Comparison of ENCODE assay signal across 8 cellular contexts in the genomic region with DNA sequence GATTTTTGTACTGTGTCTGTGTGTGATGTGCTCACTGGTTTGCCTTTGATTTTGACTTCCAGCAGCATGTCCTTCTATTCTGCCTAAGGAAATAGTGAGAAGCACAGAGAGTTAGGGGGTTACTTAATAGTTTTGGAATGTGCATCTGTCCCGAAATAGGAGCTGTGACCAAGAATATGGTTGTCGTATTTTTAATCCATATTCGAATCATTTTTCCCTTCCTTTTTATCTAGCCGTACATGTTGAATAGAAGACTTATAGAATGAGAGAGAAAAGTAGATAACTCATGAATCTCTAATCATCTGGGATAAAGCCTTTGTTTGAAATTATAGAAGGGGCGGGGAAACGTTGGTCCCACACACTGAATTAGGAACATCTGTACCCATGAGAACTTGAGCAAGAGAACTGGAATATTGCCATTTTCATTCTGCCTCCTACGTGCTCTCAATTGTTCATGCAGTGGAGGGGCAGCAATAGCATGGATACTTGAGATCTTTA. TPM values are rescaled to one million over a fixed set of nuclear protein-coding genes. Genes with fewer than 3 reads are reported as not detected.
A peak's percentile ranks its signal among the peaks of the same experiment; 100 is the strongest.
DNase-seq lines count a peak whose midpoint lies in the region; ATAC-seq and TF ChIP-seq lines count a peak whose summit lies in the region.

No MANE protein-coding gene starts in this region.

- H3K27ac Mint-ChIP-seq in nephron progenitor cell = no peak overlapping the region

- H3K4me1 ChIP-seq in psoas muscle = peaks cover 54% of the 10 kb centered on the region

- peaks cover 18% of the 10 kb centered on the region for H3K36me3 Mint-ChIP-seq in nephron progenitor cell (ENCODE audit: low read depth)

- no peaks in the 10 kb centered on the region for H3K27me3 Mint-ChIP-seq in nephron progenitor cell (ENCODE audit: low read depth, poor library complexity)

- peak overlapping the region; percentile 81 for H3K27ac ChIP-seq in psoas muscle

- H3K4me3 Mint-ChIP-seq in nephron progenitor cell = no peak overlapping the region

- H3K9me3 Mint-ChIP-seq in nephron progenitor cell = no peaks in the 10 kb centered on the region

- peaks cover 0 to 8% of the 10 kb centered on the region in 2 donors for H3K36me3 ChIP-seq in psoas muscle (ENCODE audit: insufficient read depth in 1 of 2, low read depth in 1 of 2)

- H3K4me3 ChIP-seq in fibroblast of the aortic adventitia (ENCODE audit: low read depth, low read length) (no peak overlapping the region), psoas muscle (peak overlapping the region; percentile 43)

- no peaks in the 10 kb centered on the region for H3K9me3 ChIP-seq in psoas muscle

- 15 to 30% (median 21%) methylated on average over 7 of the region's 7 CpGs for WGBS in psoas muscle, 3 donors

- H3K27me3 ChIP-seq in psoas muscle (ENCODE audit: insufficient read depth in 3 of 3, low read length in 2 of 3) = no peaks in the 10 kb centered on the region

- TF ChIP-seq CTCF in fibroblast of the aortic adventitia (IDR thresholded peaks at IDR 0.05; ENCODE audit: insufficient read depth, low read length) (no peak), psoas muscle (IDR thresholded peaks at IDR 0.05) (no peak), nephron progenitor cell (IDR thresholded peaks at IDR 0.05) (no peak)

- peaks cover 19% of the 10 kb centered on the region for H3K4me1 Mint-ChIP-seq in nephron progenitor cell

- DNase-seq in AG08395 (ENCODE audit: low spot score) = peak; percentile 65
- peak; percentile 31 for DNase-seq in NCI-H2171 treated with DMSO at 0.1 percent for 48 hours (lab: John Stamatoyannopoulos, UW)
- DNase-seq in fibroblast of the aortic adventitia (ENCODE audit: low read depth) = peak; percentile 95
- DNase-seq in psoas muscle = no peak
- DNase-seq in activated CD8-positive, alpha-beta memory T cell treated with anti-CD3 and anti-CD28 coated beads for 24 hours = no peak
- DNase-seq in nephron progenitor cell = no peak

- intact Hi-C loops in psoas muscle (cut with DNase I) = no loop called here

- ATAC-seq in psoas muscle = peak; percentile 51 to 76 (median 69)
- no peak for ATAC-seq in GM18907 (IDR thresholded peaks at IDR 0.05; ENCODE audit: unreplicated experiment)
- ATAC-seq in GM19397 (IDR thresholded peaks at IDR 0.05; ENCODE audit: unreplicated experiment) = no peak

RNA-seq across cellular contexts. Expression of a gene that starts 23.6 kb away (rescaled TPM):
- 10.9 and 15.7 TPM in 2 replicates for total RNA-seq in fibroblast of the aortic adventitia (ENCODE audit: low replicate concordance)
- 10 to 100 TPM; 15.3 to 30.8 (median 17.8) TPM for total RNA-seq in psoas muscle
- polyA plus RNA-seq in psoas muscle = 10 to 100 TPM in 1 of 3 donors, 1 to 10 TPM in 2; 6.9 to 13.5 (median 9.3) TPM

Comparison
In these comparisons a context has a peak if more than half of its experiments do, and no peak if none do; other contexts are left out.
1. DNase-seq: peak in AG08395 (single experiment), NCI-H2171 treated with DMSO at 0.1 percent for 48 hours (single experiment) and fibroblast of the aortic adventitia (single experiment); none in psoas muscle (0 of 2), activated CD8-positive, alpha-beta memory T cell treated with anti-CD3 and anti-CD28 coated beads for 24 hours (single experiment) and nephron progenitor cell (single experiment).
2. ATAC-seq: peak in psoas muscle (4 of 4); none in GM18907 (single experiment) and GM19397 (single experiment).